In genomic region chr5:76547242-76547890, GRCh38 we compare ENCODE assay signal across 8 cellular contexts.
A peak's percentile ranks its signal among the peaks of the same experiment; 100 is the strongest.
DNase-seq lines count a peak whose midpoint lies in the region; ATAC-seq and TF ChIP-seq lines count a peak whose summit lies in the region.

No MANE protein-coding gene starts in this region.

- no peak for TF ChIP-seq CTCF in WERI-Rb-1 (IDR thresholded peaks at IDR 0.05; ENCODE audit: low read depth, low read length)

- peaks cover 2% of the 10 kb centered on the region for H3K9me3 ChIP-seq in WERI-Rb-1 (ENCODE audit: severe bottlenecking)

- H3K27ac ChIP-seq in WERI-Rb-1, result peak overlapping the region; percentile 2

- no peaks in the 10 kb centered on the region for H3K36me3 ChIP-seq in WERI-Rb-1

- DNase-seq in WERI-Rb-1, result no peak
- DNase-seq in fibroblast of gingiva (ENCODE audit: low read depth), result peak; percentile 5
- DNase-seq in stimulated activated naive CD4-positive, alpha-beta T cell (lab: John Stamatoyannopoulos, UW), result peak; percentile 5 to 87 (median 46)
- DNase-seq in NCI-H69 (lab: John Stamatoyannopoulos, UW), result no peak
- DNase-seq in mesenteric fat pad (ENCODE audit: low spot score), result no peak
- DNase-seq in NCI-H2081 (lab: John Stamatoyannopoulos, UW), result no peak

- no peak overlapping the region for H3K4me3 ChIP-seq in WERI-Rb-1 (ENCODE audit: low read depth, low read length)

- ATAC-seq in GM19043 (IDR thresholded peaks at IDR 0.05; ENCODE audit: low read depth, unreplicated experiment), result peak; percentile 61
- peak; percentile 68 for ATAC-seq in HG03060 (IDR thresholded peaks at IDR 0.05; ENCODE audit: low read depth, unreplicated experiment)

- no peaks in the 10 kb centered on the region for H3K27me3 ChIP-seq in WERI-Rb-1 (ENCODE audit: insufficient read depth, low read depth, severe bottlenecking)

Comparison
In these comparisons a context has a peak if more than half of its experiments do, and no peak if none do; other contexts are left out.
1. DNase-seq: peak in fibroblast of gingiva (single experiment) and stimulated activated naive CD4-positive, alpha-beta T cell (6 of 6); none in WERI-Rb-1 (single experiment), NCI-H69 (single experiment), mesenteric fat pad (single experiment) and NCI-H2081 (0 of 2).